ENCODE assay signal across 9 cellular contexts in the genomic region with DNA sequence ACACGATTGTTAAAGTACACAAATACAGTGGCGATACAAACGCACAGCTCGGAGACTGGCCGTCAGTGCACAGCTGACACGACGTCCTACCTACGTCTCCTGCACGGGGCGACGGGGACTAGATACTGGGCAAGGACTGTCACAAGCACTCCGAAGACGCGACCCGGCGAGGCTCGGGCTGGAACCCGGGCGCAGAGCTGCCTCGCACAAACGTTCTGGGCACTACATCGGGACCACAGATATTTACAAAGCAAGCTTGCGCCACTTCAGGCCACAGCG. TPM values are rescaled to one million over a fixed set of nuclear protein-coding genes. Genes with fewer than 3 reads are reported as not detected.
DNase-seq lines count a peak whose midpoint lies in the region; ATAC-seq, FAIRE-seq and TF ChIP-seq lines count a peak whose summit lies in the region.
"Had no signal": no experiment of that assay in that cellular context is flagged by ENCODE, and none has a peak within 500 bp of the region (broad histone marks: within the 10 kb centered on the region; RNA-seq: fewer than 3 reads in every experiment).

No MANE protein-coding gene starts in this region.

- no peaks in the 10 kb centered on the region for H3K9me3 ChIP-seq in kidney (ENCODE audit: control insufficient read depth in 1 of 2, low read length in 2 of 2)
- H3K9me3 ChIP-seq: ovary had no signal

- peak overlapping the region; percentile 65 for H3K4me3 Mint-ChIP-seq in activated T-helper 17 cell treated with anti-CD3 and anti-CD28 coated beads, Interleukin-2, amount 50 U/mL, for 72 hours
- H3K4me3 Mint-ChIP-seq in stimulated activated memory B cell treated with anti-CD40 and anti-IgM and Interleukin-4, amounts not matched to agents 10 μg/mL and 1 μg/mL and 100 μg/mL, for 72 hours: no peak overlapping the region

- H3K36me3 ChIP-seq in kidney (ENCODE audit: control insufficient read depth in 1 of 2, insufficient read depth in 2 of 2, low read length in 2 of 2): peaks cover 37 to 50% of the 10 kb centered on the region in 2 donors
- H3K36me3 ChIP-seq: ovary had no signal

- intact Hi-C loops in kidney (cut with DNase I): no loop called here

- H3K4me1 ChIP-seq in kidney (ENCODE audit: control insufficient read depth in 1 of 2, insufficient read depth in 1 of 2, low read depth in 1 of 2, low read length in 2 of 2): peaks cover 34 to 62% of the 10 kb centered on the region in 2 donors

- no peak for ATAC-seq in activated T-helper 17 cell treated with anti-CD3 and anti-CD28 coated beads, Interleukin-2, amount 50 U/mL, for 72 hours (replicated peaks)
- ATAC-seq in stimulated activated memory B cell treated with anti-CD40 and anti-IgM and Interleukin-4, amounts not matched to agents 10 μg/mL and 1 μg/mL and 100 μg/mL, for 72 hours: no peak
- ATAC-seq in GM18867 (IDR thresholded peaks at IDR 0.05; ENCODE audit: unreplicated experiment): no peak

- no peak for TF ChIP-seq CTCF in kidney (IDR thresholded peaks at IDR 0.05; ENCODE audit: borderline replicate concordance, extremely low read depth, insufficient read depth)

- no peak for FAIRE-seq in GM12891 (lab: Jason Lieb, UNC)
- no peak for FAIRE-seq in kidney (lab: Jason Lieb, UNC)

- H3K4me1 Mint-ChIP-seq in activated T-helper 17 cell treated with anti-CD3 and anti-CD28 coated beads, Interleukin-2, amount 50 U/mL, for 72 hours: peaks cover 31% of the 10 kb centered on the region
- H3K4me1 Mint-ChIP-seq in stimulated activated memory B cell treated with anti-CD40 and anti-IgM and Interleukin-4, amounts not matched to agents 10 μg/mL and 1 μg/mL and 100 μg/mL, for 72 hours: peaks cover 74% of the 10 kb centered on the region

- no peaks in the 10 kb centered on the region for H3K9me3 Mint-ChIP-seq in activated T-helper 17 cell treated with anti-CD3 and anti-CD28 coated beads, Interleukin-2, amount 50 U/mL, for 72 hours
- no peaks in the 10 kb centered on the region for H3K9me3 Mint-ChIP-seq in stimulated activated memory B cell treated with anti-CD40 and anti-IgM and Interleukin-4, amounts not matched to agents 10 μg/mL and 1 μg/mL and 100 μg/mL, for 72 hours

- no peaks in the 10 kb centered on the region for H3K27me3 Mint-ChIP-seq in activated T-helper 17 cell treated with anti-CD3 and anti-CD28 coated beads, Interleukin-2, amount 50 U/mL, for 72 hours
- H3K27me3 Mint-ChIP-seq in stimulated activated memory B cell treated with anti-CD40 and anti-IgM and Interleukin-4, amounts not matched to agents 10 μg/mL and 1 μg/mL and 100 μg/mL, for 72 hours: no peaks in the 10 kb centered on the region

- H3K36me3 Mint-ChIP-seq in activated T-helper 17 cell treated with anti-CD3 and anti-CD28 coated beads, Interleukin-2, amount 50 U/mL, for 72 hours (ENCODE audit: low read depth): peaks cover 98% of the 10 kb centered on the region
- H3K36me3 Mint-ChIP-seq in stimulated activated memory B cell treated with anti-CD40 and anti-IgM and Interleukin-4, amounts not matched to agents 10 μg/mL and 1 μg/mL and 100 μg/mL, for 72 hours: peaks cover 46% of the 10 kb centered on the region

- peak overlapping the region in 1 of 2 donors; percentile 38 for H3K27ac ChIP-seq in kidney (ENCODE audit: low read depth in 2 of 2, low read length in 2 of 2)

- peak overlapping the region; percentile 96 for H3K27ac Mint-ChIP-seq in activated T-helper 17 cell treated with anti-CD3 and anti-CD28 coated beads, Interleukin-2, amount 50 U/mL, for 72 hours
- H3K27ac Mint-ChIP-seq in stimulated activated memory B cell treated with anti-CD40 and anti-IgM and Interleukin-4, amounts not matched to agents 10 μg/mL and 1 μg/mL and 100 μg/mL, for 72 hours: peak overlapping the region; percentile 73

- no peak for DNase-seq in GM12891 (ENCODE audit: insufficient read length, low spot score)
- peak; percentile 73 for DNase-seq in kidney
- DNase-seq in NCI-H1694 (lab: John Stamatoyannopoulos, UW): no peak
- no peak for DNase-seq in DMS53 treated with DMSO at 0.1 percent for 48 hours (lab: John Stamatoyannopoulos, UW; ENCODE audit: unreplicated experiment)
- no peak for DNase-seq in D341Med (ENCODE audit: low spot score)

- H3K4me3 ChIP-seq in kidney (ENCODE audit: low read length in 2 of 2): no peak overlapping the region
- H3K4me3 ChIP-seq: ovary had no signal

- H3K9ac ChIP-seq in kidney (ENCODE audit: low read length in 2 of 2): peak overlapping the region in 1 of 2 donors; percentile 29

- no peak for TF ChIP-seq POLR2A in GM12891 (IDR thresholded peaks at IDR 0.05; ENCODE audit: low read depth, low read length)

TF ChIP-seq in GM12891, 5 proteins besides CTCF, POLR2A, EP300 and RAD21:
- no peak for TF ChIP-seq PAX5 (IDR thresholded peaks at IDR 0.05; ENCODE audit: insufficient read depth, low read length, severe bottlenecking)
- peak; percentile 8; the same call in 1 of the 2 replicates for TF ChIP-seq POU2F2 (IDR thresholded peaks at IDR 0.05; ENCODE audit: low read depth, low read length)

RNA-seq across cellular contexts. Expression of gene SLC16A3, which starts 13.8 kb away (rescaled TPM):
- polyA plus RNA-seq in GM12891 (2012; ENCODE audit: low read depth, missing spikeins): 92.3 TPM
- total RNA-seq in activated T-helper 17 cell treated with anti-CD3 and anti-CD28 coated beads, Interleukin-2, amount 50 U/mL, for 72 hours: 100 to 1,000 TPM; 167 to 309 TPM
- 85.7 TPM for total RNA-seq in kidney
- polyA plus RNA-seq in kidney (ENCODE audit: insufficient read depth, low read depth, low replicate concordance): 28.8 TPM

RNA-seq across cellular contexts. Expression of gene CCDC57, which starts 30.0 kb away (rescaled TPM):
- polyA plus RNA-seq in GM12891 (2012; ENCODE audit: low read depth, missing spikeins): 62.4 TPM
- 10 to 100 TPM; 36.9 to 37.7 TPM for total RNA-seq in activated T-helper 17 cell treated with anti-CD3 and anti-CD28 coated beads, Interleukin-2, amount 50 U/mL, for 72 hours
- 79.4 TPM for total RNA-seq in kidney
- 46.7 TPM for polyA plus RNA-seq in kidney (ENCODE audit: insufficient read depth, low read depth, low replicate concordance)

RNA-seq across cellular contexts. Expression of gene CSNK1D, which starts 30.9 kb away (rescaled TPM):
- 60.6 TPM for polyA plus RNA-seq in GM12891 (2012; ENCODE audit: low read depth, missing spikeins)
- total RNA-seq in activated T-helper 17 cell treated with anti-CD3 and anti-CD28 coated beads, Interleukin-2, amount 50 U/mL, for 72 hours: 100 to 1,000 TPM; 140 to 142 TPM
- 160 TPM for total RNA-seq in kidney
- 69.7 TPM for polyA plus RNA-seq in kidney (ENCODE audit: insufficient read depth, low read depth, low replicate concordance)
